In the genomic region with DNA sequence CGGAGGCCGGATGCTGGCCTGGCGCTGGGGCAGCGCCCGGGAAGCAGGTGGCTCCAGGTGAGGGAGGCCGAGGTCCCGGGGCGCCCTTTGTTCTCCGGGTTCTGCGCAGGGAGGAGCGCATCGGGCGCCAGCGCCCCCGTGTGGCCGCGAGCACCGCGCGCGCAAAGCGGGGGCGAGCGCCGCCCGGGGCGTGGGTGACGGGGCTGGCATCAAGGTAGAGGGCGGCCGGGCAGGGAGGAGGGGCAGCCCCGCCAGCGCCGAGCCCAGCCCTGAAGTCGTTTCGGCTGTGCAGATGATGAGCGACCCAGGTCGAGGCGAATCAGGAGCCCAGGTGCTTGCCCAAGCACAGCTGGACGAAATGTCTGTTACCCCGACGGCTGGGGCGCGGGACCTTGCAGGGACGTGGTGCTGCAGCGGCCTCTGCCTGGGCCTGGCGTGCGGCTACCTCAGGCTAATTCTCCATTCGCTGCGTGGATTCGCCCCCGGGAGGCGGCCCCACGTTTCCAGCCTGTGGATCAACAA, we compare ENCODE assay signal across 8 cellular contexts. TPM values are rescaled to one million over a fixed set of nuclear protein-coding genes. Genes with fewer than 3 reads are reported as not detected.
DNase-seq lines count a peak whose midpoint lies in the region; ATAC-seq and TF ChIP-seq lines count a peak whose summit lies in the region.

No MANE protein-coding gene starts in this region.

- no peaks in the 10 kb centered on the region for H3K9me3 ChIP-seq in neuronal stem cell (replicated peaks in 1 of 2; ENCODE audit: control insufficient read depth in 2 of 2, insufficient read depth in 1 of 2, low read depth in 1 of 2, low read length in 2 of 2)

- WGBS in neuronal stem cell (ENCODE audit: extremely low coverage in 2 of 2, insufficient read length in 2 of 2, insufficient replicate concordance in 1 of 2), 2 donors, result no CpG with 5 or more reads among the region's 53 CpGs

- H2BK15ac ChIP-seq in neuronal stem cell (ENCODE audit: low read length), result peak overlapping the region; percentile 63

- peak overlapping the region; percentile 92 for H3K18ac ChIP-seq in neuronal stem cell (ENCODE audit: low read length)

- H3K9ac ChIP-seq in neuronal stem cell (ENCODE audit: low read depth, low read length, poor library complexity), result peak overlapping the region; percentile 31

- H4K91ac ChIP-seq in neuronal stem cell (ENCODE audit: low read depth, low read length, poor library complexity), result no peak overlapping the region

- H3K4ac ChIP-seq in neuronal stem cell (ENCODE audit: low read length), result no peak overlapping the region

- H3K36me3 ChIP-seq in neuronal stem cell (replicated peaks in 1 of 2; ENCODE audit: control insufficient read depth in 2 of 2, insufficient read depth in 2 of 2, low read length in 2 of 2), result no peaks in the 10 kb centered on the region

- H3K27me3 ChIP-seq in neuronal stem cell (ENCODE audit: control insufficient read depth in 3 of 3, insufficient read depth in 3 of 3, low read depth in 1 of 3, low read length in 3 of 3), result peaks cover 0 to 18% (median 2%) of the 10 kb centered on the region in 3 experiments

- peak overlapping the region; percentile 63 for H3K4me2 ChIP-seq in neuronal stem cell (ENCODE audit: insufficient read depth, low read length, poor library complexity, severe bottlenecking)

- H3K27ac ChIP-seq in VCaP (no peak overlapping the region), neuronal stem cell (replicated peaks; ENCODE audit: low read length) (no peak overlapping the region)

- no peaks in the 10 kb centered on the region for H3K79me1 ChIP-seq in neuronal stem cell (ENCODE audit: low read depth, low read length)

- no peak overlapping the region for H4K8ac ChIP-seq in neuronal stem cell (ENCODE audit: low read depth, low read length)

- H3K4me3 ChIP-seq in fibroblast of pulmonary artery (replicated peaks; ENCODE audit: low read depth, low read length) (peak overlapping the region; percentile 24), neuronal stem cell (ENCODE audit: low read length in 2 of 2) (peak overlapping the region in 1 of 2 donors; percentile 57)

- H3K14ac ChIP-seq in neuronal stem cell (ENCODE audit: low read length), result no peak overlapping the region

- ATAC-seq in HG03280 (IDR thresholded peaks at IDR 0.05; ENCODE audit: unreplicated experiment), result peak; percentile 68
- no peak for ATAC-seq in HG02970 (IDR thresholded peaks at IDR 0.05; ENCODE audit: low FRiP score, unreplicated experiment)

- H2BK120ac ChIP-seq in neuronal stem cell (ENCODE audit: low read depth, low read length), result no peak overlapping the region

- no peaks in the 10 kb centered on the region for H3K4me1 ChIP-seq in neuronal stem cell (ENCODE audit: control insufficient read depth in 2 of 2, insufficient read depth in 1 of 2, low read depth in 1 of 2, low read length in 2 of 2)

- no peak overlapping the region for H2BK5ac ChIP-seq in neuronal stem cell (ENCODE audit: low read length)

- TF ChIP-seq CTCF in VCaP (conservative IDR thresholded peaks at IDR 0.05) (peak; percentile 91), fibroblast of pulmonary artery (IDR thresholded peaks at IDR 0.05; ENCODE audit: low read length, missing control alignments) (peak; percentile 11)

- peak overlapping the region; percentile 18 for H3K23ac ChIP-seq in neuronal stem cell (ENCODE audit: low read depth, low read length, poor library complexity)

- peak overlapping the region; percentile 87 for H2AFZ ChIP-seq in neuronal stem cell (ENCODE audit: low read length)

- H2AK5ac ChIP-seq in neuronal stem cell (ENCODE audit: low read depth, low read length), result peak overlapping the region; percentile 45

- H2BK12ac ChIP-seq in neuronal stem cell (ENCODE audit: low read length), result peak overlapping the region; percentile 84

- peak; percentile 3 for DNase-seq in activated naive CD4-positive, alpha-beta T cell treated with Interleukin-2 at 50 U/mL for 16 hours
- no peak for DNase-seq in activated naive CD4-positive, alpha-beta T cell (lab: John Stamatoyannopoulos, UW)
- DNase-seq in fibroblast of pulmonary artery (ENCODE audit: low read depth) (no peak), neuronal stem cell (ENCODE audit: low spot score) (no peak), NCI-H128 (lab: John Stamatoyannopoulos, UW; ENCODE audit: unreplicated experiment) (no peak)

RNA-seq across cellular contexts. Expression of gene FGFR2, which starts 10.5 kb away (rescaled TPM):
- 3.1 TPM for polyA plus RNA-seq in neuronal stem cell (2013, experiment 1 of 2)
- polyA plus RNA-seq in neuronal stem cell (2013, experiment 2 of 2), result 3.4 TPM
